In genomic region chr2:9582624-9583023, GRCh38 we compare ENCODE assay signal across 31 cellular contexts.
"Had no signal": no experiment of that assay in that cellular context is flagged by ENCODE, and none has a peak within 500 bp of the region (broad histone marks: within the 10 kb centered on the region; RNA-seq: fewer than 3 reads in every experiment).

No MANE protein-coding gene starts in this region.

- H3K36me3 ChIP-seq: breast epithelium had no signal

- H3K27ac ChIP-seq: adrenal gland, breast epithelium, VCaP had no signal

- H3K4me1 ChIP-seq: adrenal gland, breast epithelium had no signal

- H3K4me3 ChIP-seq: adrenal gland, breast epithelium had no signal

- FAIRE-seq: TTC549 had no signal

- H3K9me3 ChIP-seq: adrenal gland, breast epithelium had no signal

- DNase-seq: activated B cell treated with CpG ODN at 0.5 μM for 24 hours; activated CD4-positive, alpha-beta memory T cell treated with anti-CD3 and anti-CD28 coated beads for 36 hours; activated CD4-positive, alpha-beta T cell treated with anti-CD3 and anti-CD28 coated beads for 4 hours; activated CD4-positive, alpha-beta T cell treated with anti-CD3 and anti-CD28 coated beads, Interleukin-2, amount 10 ng/mL, durations not matched to agents 24 days and 14 days; activated CD4-positive, alpha-beta T cell treated with anti-CD3 and anti-CD28 coated beads, Interleukin-2, amount 50 U/mL, for 1 hour; activated CD4-positive, alpha-beta T cell treated with anti-CD3 and anti-CD28 coated beads, Interleukin-2, amount 50 U/mL, for 4 hours; activated CD4-positive, CD25-positive, alpha-beta regulatory T cell treated with anti-CD3 and anti-CD28 coated beads, Interleukin-2, amount 50 U/mL, for 72 hours; activated CD8-positive, alpha-beta memory T cell treated with anti-CD3 and anti-CD28 coated beads, Interleukin-2, amount 50 U/mL, for 4 hours; activated CD8-positive, alpha-beta T cell treated with anti-CD3 and anti-CD28 coated beads for 36 hours; activated effector memory CD4-positive, alpha-beta T cell treated with anti-CD3 and anti-CD28 coated beads, Interleukin-2, amount 50 U/mL, for 16 hours; activated gamma-delta T cell treated with Interleukin-2 at 50 U/mL for 16 hours; activated naive CD4-positive, alpha-beta T cell; activated naive CD4-positive, alpha-beta T cell treated with anti-CD3 and anti-CD28 coated beads for 36 hours; activated naive CD4-positive, alpha-beta T cell treated with anti-CD3 and anti-CD28 coated beads, Interleukin-2, amount 50 U/mL, for 16 hours; activated naive CD8-positive, alpha-beta T cell treated with anti-CD3 and anti-CD28 coated beads for 36 hours; activated T-cell treated with anti-CD3 and anti-CD28 coated beads for 4 hours; activated T-cell treated with anti-CD3 and anti-CD28 coated beads, Interleukin-2, amount 50 U/mL, for 1 hour; activated T-cell treated with anti-CD3 and anti-CD28 coated beads, Interleukin-2, amount 50 U/mL, for 4 hours; activated T-cell treated with anti-CD3 and anti-CD28 coated beads, Interleukin-2, amount 50 U/mL, for 72 hours; adrenal gland; amniotic stem cell; aorta; central memory CD4-positive, alpha-beta T cell; T-cell; T-helper 2 cell; T-helper 9 cell had no signal

- ATAC-seq: activated CD8-positive, alpha-beta T cell treated with anti-CD3 and anti-CD28 coated beads for 36 hours; activated naive CD4-positive, alpha-beta T cell treated with anti-CD3 and anti-CD28 coated beads, Interleukin-2, amount 50 U/mL, for 72 hours; activated T-cell treated with anti-CD3 and anti-CD28 coated beads, Interleukin-2, amount 50 U/mL, for 4 hours; activated T-cell treated with anti-CD3 and anti-CD28 coated beads, Interleukin-2, amount 50 U/mL, for 72 hours; activated T-helper 17 cell treated with anti-CD3 and anti-CD28 coated beads, Interleukin-2, amount 50 U/mL, for 72 hours; T-cell had no signal

- H3K27me3 ChIP-seq: adrenal gland, breast epithelium had no signal
